Comparison of ENCODE assay signal across 11 cellular contexts in the genomic region with DNA sequence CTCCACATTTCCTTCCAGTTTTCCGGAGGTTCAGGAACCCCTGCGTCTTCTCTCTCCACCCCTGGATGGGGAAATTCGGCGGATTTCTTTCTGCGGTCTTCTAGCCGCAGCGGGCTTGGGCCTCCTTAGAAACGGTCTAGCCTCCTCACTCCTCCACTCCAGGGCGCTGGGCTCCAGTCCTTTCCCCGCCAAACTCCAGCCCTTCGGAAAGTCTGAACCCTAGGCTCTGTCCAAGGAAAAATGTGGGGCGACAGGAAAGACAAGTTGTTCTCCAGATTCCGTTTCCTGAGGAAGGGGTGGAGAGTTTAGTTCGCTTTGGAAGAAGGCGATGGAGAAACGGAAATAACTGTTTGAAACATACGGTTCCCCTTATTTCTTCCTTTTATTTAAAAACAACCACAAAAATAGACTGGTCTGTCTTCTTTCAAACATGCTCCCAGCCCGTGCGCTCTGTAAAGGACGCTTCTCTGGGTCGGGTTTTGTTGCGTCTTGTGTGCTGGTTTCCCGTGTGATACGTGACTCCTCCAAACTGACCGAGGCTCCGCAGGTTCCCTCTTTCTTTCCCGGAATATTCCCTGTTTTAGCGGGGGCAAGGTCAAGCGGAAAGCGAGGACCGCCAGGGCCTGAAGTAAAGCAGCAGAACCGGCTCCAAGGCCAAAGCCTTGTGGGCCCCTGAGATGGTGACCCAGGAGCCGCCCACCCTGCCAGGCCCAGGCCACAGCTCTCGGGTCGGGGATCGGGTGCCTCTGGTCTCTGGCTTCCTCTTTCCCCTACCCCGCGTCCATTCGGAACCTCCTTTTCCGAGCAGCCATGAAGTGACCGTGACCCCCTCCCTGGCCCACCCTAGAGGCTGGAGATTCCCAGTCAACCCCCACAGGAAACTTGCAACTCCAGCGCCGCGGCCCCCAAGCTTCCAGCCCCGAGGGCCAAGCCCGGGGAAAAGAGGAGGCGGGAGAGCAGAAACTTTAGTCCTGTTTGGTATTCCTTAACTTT. TPM values are rescaled to one million over a fixed set of nuclear protein-coding genes. Genes with fewer than 3 reads are reported as not detected.
DNase-seq lines count a peak whose midpoint lies in the region; ATAC-seq and TF ChIP-seq lines count a peak whose summit lies in the region.
"Had no signal": no experiment of that assay in that cellular context is flagged by ENCODE, and none has a peak within 500 bp of the region (broad histone marks: within the 10 kb centered on the region; RNA-seq: fewer than 3 reads in every experiment).

No MANE protein-coding gene starts in this region.

- H3K27ac ChIP-seq in Panc1 (ENCODE audit: low read length): peak overlapping the region; percentile 100
- peak overlapping the region; percentile 93 to 98 for H3K27ac ChIP-seq in tibial artery
- peak overlapping the region in 2 of 4 donors; percentile 30 to 88 for H3K27ac ChIP-seq in tibial nerve
- H3K27ac ChIP-seq in right cardiac atrium (ENCODE audit: low read length): no peak overlapping the region
- H3K27ac ChIP-seq: BLaER1 had no signal

- TF ChIP-seq EP300 in tibial nerve (IDR thresholded peaks at IDR 0.05): no peak

- no peaks in the 10 kb centered on the region for H3K9me3 Mint-ChIP-seq in activated naive CD4-positive, alpha-beta T cell treated with anti-CD3 and anti-CD28 coated beads, Interleukin-2, amount 50 U/mL, for 24 hours
- no peaks in the 10 kb centered on the region for H3K9me3 Mint-ChIP-seq in immature natural killer cell
- H3K9me3 Mint-ChIP-seq: activated T-cell treated with anti-CD3 and anti-CD28 coated beads, Interleukin-2, amount 50 U/mL, for 4 hours had no signal

- WGBS in tibial nerve, 2 donors: 49 to 55% methylated on average over 47 of the region's 47 CpGs
- 7% methylated on average over 47 of the region's 47 CpGs for WGBS in right cardiac atrium

- POLR2A ChIA-PET in Panc1 (lab: Charles Lee): interaction anchor here (0.6 to 1.0 kb wide), 3 partner anchors 13 to 268 kb away, joined by 3 to 7 read pairs (median 5); no protein-coding TSS in a partner anchor

- CTCF ChIA-PET in Panc1 (lab: Charles Lee): interaction anchor here (0.6 to 1.2 kb wide), 5 partner anchors 48 to 285 kb away, joined by 3 to 8 read pairs (median 5); no protein-coding TSS in a partner anchor

- H3K27me3 ChIP-seq in Panc1 (ENCODE audit: control insufficient read depth, insufficient read depth, low read length) (no peaks in the 10 kb centered on the region), tibial artery (no peaks in the 10 kb centered on the region), tibial nerve (peaks cover 0 to 93% of the 10 kb centered on the region in 2 donors), right cardiac atrium (ENCODE audit: control insufficient read depth, insufficient read depth) (no peaks in the 10 kb centered on the region)

- in situ Hi-C loops in Panc1 (cut with HindIII; ENCODE audit: low pct_unique_long_range_greater_than_20kb, low sequenced_read_pairs): no loop called here

- H3K4me3 ChIP-seq in Panc1 (ENCODE audit: low read depth in 2 of 2, low read length in 2 of 2) (peak overlapping the region; percentile 51 to 65), tibial artery (peak overlapping the region; percentile 64 to 84), tibial nerve (peak overlapping the region in 1 of 4 donors; percentile 66), right cardiac atrium (ENCODE audit: low read length) (no peak overlapping the region)
- H3K4me3 ChIP-seq: BLaER1 had no signal

- ATAC-seq in Panc1 (peak; percentile 1; the same call in 1 of the 2 replicates), HG03045 (IDR thresholded peaks at IDR 0.05; ENCODE audit: unreplicated experiment) (no peak), right cardiac atrium (no peak)

- TF ChIP-seq POLR2A in tibial nerve (IDR thresholded peaks at IDR 0.05): no peak

- H3K36me3 ChIP-seq in Panc1 (ENCODE audit: control insufficient read depth, insufficient read depth, low read length) (no peaks in the 10 kb centered on the region), tibial artery (no peaks in the 10 kb centered on the region), tibial nerve (no peaks in the 10 kb centered on the region)
- H3K36me3 ChIP-seq: BLaER1 had no signal

- intact Hi-C loops in Panc1 (cut with micrococcal nuclease; ENCODE audit: unreplicated experiment) (loop anchor here (2.0 to 5.0 kb wide), 2 partner anchors 157 to 217 kb away; no protein-coding TSS in a partner anchor), tibial artery (cut with DNase I; ENCODE audit: low total_unique reads) (loop anchor here (5.0 kb wide), 1 partner anchor 218 kb away; no protein-coding TSS in a partner anchor), right cardiac atrium (cut with DNase I) (no loop called here)

- H3K4me1 ChIP-seq in Panc1 (ENCODE audit: control insufficient read depth, insufficient read depth, low read length) (peaks cover 33% of the 10 kb centered on the region), tibial artery (peaks cover 3 to 52% (median 30%) of the 10 kb centered on the region in 4 donors), tibial nerve (peaks cover 0 to 36% (median 9%) of the 10 kb centered on the region in 4 donors), right cardiac atrium (ENCODE audit: control insufficient read depth, insufficient read depth, low read length) (no peaks in the 10 kb centered on the region)
- H3K4me1 ChIP-seq: BLaER1 had no signal

- peaks cover 82% of the 10 kb centered on the region for H3K27me3 Mint-ChIP-seq in activated naive CD4-positive, alpha-beta T cell treated with anti-CD3 and anti-CD28 coated beads, Interleukin-2, amount 50 U/mL, for 24 hours
- H3K27me3 Mint-ChIP-seq in immature natural killer cell (ENCODE audit: low read depth in 3 of 3): peaks cover 70 to 91% (median 83%) of the 10 kb centered on the region in 3 donors

- no peak overlapping the region for H3K4me3 Mint-ChIP-seq in activated naive CD4-positive, alpha-beta T cell treated with anti-CD3 and anti-CD28 coated beads, Interleukin-2, amount 50 U/mL, for 24 hours
- peak overlapping the region in 3 of 5 donors; percentile 7 to 18 (median 12) for H3K4me3 Mint-ChIP-seq in immature natural killer cell
- H3K4me3 Mint-ChIP-seq: activated T-cell treated with anti-CD3 and anti-CD28 coated beads, Interleukin-2, amount 50 U/mL, for 4 hours had no signal

- peak overlapping the region; percentile 77 for H3K27ac Mint-ChIP-seq in activated naive CD4-positive, alpha-beta T cell treated with anti-CD3 and anti-CD28 coated beads, Interleukin-2, amount 50 U/mL, for 24 hours
- H3K27ac Mint-ChIP-seq in immature natural killer cell: peak overlapping the region in 2 of 6 donors; percentile 5 to 59

- DNase-seq in activated naive CD4-positive, alpha-beta T cell (lab: John Stamatoyannopoulos, UW): no peak
- DNase-seq in Panc1 (ENCODE audit: low read depth, low spot score) (no peak), immature natural killer cell (no peak), tibial artery (no peak), tibial nerve (ENCODE audit: low spot score in 2 of 2) (no peak), right cardiac atrium (no peak)

- H3K9me3 ChIP-seq in Panc1 (ENCODE audit: control insufficient read depth, insufficient read depth, low read depth, low read length) (no peaks in the 10 kb centered on the region), tibial artery (no peaks in the 10 kb centered on the region), tibial nerve (no peaks in the 10 kb centered on the region), right cardiac atrium (ENCODE audit: control insufficient read depth, low read length) (no peaks in the 10 kb centered on the region)

- H3K4me1 Mint-ChIP-seq in activated naive CD4-positive, alpha-beta T cell treated with anti-CD3 and anti-CD28 coated beads, Interleukin-2, amount 50 U/mL, for 24 hours: peaks cover 23% of the 10 kb centered on the region
- H3K4me1 Mint-ChIP-seq in immature natural killer cell: peaks cover 25 to 26% of the 10 kb centered on the region in 2 donors

- TF ChIP-seq CTCF in Panc1 (IDR thresholded peaks at IDR 0.05) (no peak), tibial artery (IDR thresholded peaks at IDR 0.05) (no peak), tibial nerve (IDR thresholded peaks at IDR 0.05) (no peak)

- H3K36me3 Mint-ChIP-seq in activated naive CD4-positive, alpha-beta T cell treated with anti-CD3 and anti-CD28 coated beads, Interleukin-2, amount 50 U/mL, for 24 hours: peaks cover 4% of the 10 kb centered on the region
- H3K36me3 Mint-ChIP-seq in immature natural killer cell: peaks cover 0 to 5% (median 0%) of the 10 kb centered on the region in 3 donors

- TSS peak; percentile 84 for BruUV-seq in Panc1 (replicated peaks; lab: Mats Ljungman, UMichigan)

RNA-seq across cellular contexts. Expression of gene HOXC10, which starts 1.1 kb away (rescaled TPM):
- total RNA-seq in Panc1 (2021; ENCODE audit: unreplicated experiment) (154 TPM), tibial nerve (1 to 10 TPM; 1.7 to 6.1 (median 2.5) TPM), right cardiac atrium (not detected)
- 178 TPM for polyA plus RNA-seq in Panc1 (2012; ENCODE audit: insufficient read length)
- polyA plus RNA-seq in immature natural killer cell (not detected), right cardiac atrium (not detected)
- total RNA-seq: activated T-cell treated with anti-CD3 and anti-CD28 coated beads, Interleukin-2, amount 50 U/mL, for 4 hours; smooth muscle cell had no signal

RNA-seq across cellular contexts. Expression of gene HOTAIR, which starts 9.1 kb away (rescaled TPM):
- total RNA-seq in Panc1 (2021; ENCODE audit: unreplicated experiment) (31.7 TPM), tibial nerve (under 1 TPM in 3 of 4 donors, not detected in 1; 0.20 to 0.42 (median 0.30) TPM), right cardiac atrium (not detected)
- 25.6 TPM for polyA plus RNA-seq in Panc1 (2012; ENCODE audit: insufficient read length)
- polyA plus RNA-seq in immature natural killer cell (not detected), right cardiac atrium (not detected)
- total RNA-seq: activated T-cell treated with anti-CD3 and anti-CD28 coated beads, Interleukin-2, amount 50 U/mL, for 4 hours; smooth muscle cell had no signal

RNA-seq across cellular contexts. Expression of gene HOXC11, which starts 10.9 kb away (rescaled TPM):
- total RNA-seq in Panc1 (2021; ENCODE audit: unreplicated experiment) (17.0 TPM), tibial nerve (under 1 TPM in 3 of 4 donors, not detected in 1; 0.20 to 0.63 (median 0.60) TPM), right cardiac atrium (not detected)
- 19.6 TPM for polyA plus RNA-seq in Panc1 (2012; ENCODE audit: insufficient read length)
- polyA plus RNA-seq in immature natural killer cell (not detected), right cardiac atrium (not detected)
- total RNA-seq: activated T-cell treated with anti-CD3 and anti-CD28 coated beads, Interleukin-2, amount 50 U/mL, for 4 hours had no signal

RNA-seq across cellular contexts. Expression of gene HOXC9, which starts 16.1 kb away (rescaled TPM):
- total RNA-seq in Panc1 (2021; ENCODE audit: unreplicated experiment) (37.2 TPM), tibial nerve (10 to 100 TPM in 1 of 4 donors, 1 to 10 TPM in 3; 4.4 to 10.5 (median 7.9) TPM), right cardiac atrium (under 1 TPM in 1 of 4 donors, not detected in 3; 0.15 TPM)
- 41.2 TPM for polyA plus RNA-seq in Panc1 (2012; ENCODE audit: insufficient read length)
- polyA plus RNA-seq in immature natural killer cell (not detected), right cardiac atrium (not detected)
- total RNA-seq: activated T-cell treated with anti-CD3 and anti-CD28 coated beads, Interleukin-2, amount 50 U/mL, for 4 hours had no signal

RNA-seq across cellular contexts. Expression of gene HOXC8, which starts 24.9 kb away (rescaled TPM):
- 15.3 TPM for total RNA-seq in Panc1 (2021; ENCODE audit: unreplicated experiment)
- polyA plus RNA-seq in Panc1 (2012; ENCODE audit: insufficient read length): 9.5 TPM
- polyA plus RNA-seq in immature natural killer cell: not detected
- total RNA-seq in tibial nerve: 1 to 10 TPM in 3 of 4 donors, under 1 TPM in 1; 0.98 to 2.3 (median 2.0) TPM
- not detected for total RNA-seq in right cardiac atrium
- polyA plus RNA-seq in right cardiac atrium: not detected
- total RNA-seq: activated T-cell treated with anti-CD3 and anti-CD28 coated beads, Interleukin-2, amount 50 U/mL, for 4 hours had no signal

Comparison
In these comparisons a context has a peak if more than half of its experiments do, and no peak if none do; other contexts are left out.
1. RNA of gene HOXC10, which starts 1.1 kb away (total RNA-seq): 154 TPM in Panc1 (single experiment); 1.7 to 6.1 TPM in tibial nerve and not detected in right cardiac atrium; every median in the first group is over 10 times any median in the second.
2. RNA of gene HOTAIR, which starts 9.1 kb away (total RNA-seq): 31.7 TPM in Panc1 (single experiment); 0.20 to 0.42 TPM in tibial nerve and not detected in right cardiac atrium; every median in the first group is over 10 times any median in the second.
3. RNA of gene HOXC11, which starts 10.9 kb away (total RNA-seq): 17.0 TPM in Panc1 (single experiment); 0.20 to 0.63 TPM in tibial nerve and not detected in right cardiac atrium; every median in the first group is over 10 times any median in the second.
4. intact Hi-C loops: an anchor here in Panc1 (2.0 to 5.0 kb wide) and tibial artery (5.0 kb wide); none called in right cardiac atrium.